8 cellular contexts compared by ENCODE assay signal in genomic region chr10:48523212-48523819, GRCh38.
DNase-seq lines count a peak whose midpoint lies in the region; ATAC-seq and TF ChIP-seq lines count a peak whose summit lies in the region.

No MANE protein-coding gene starts in this region.

- no peaks in the 10 kb centered on the region for H3K36me3 Mint-ChIP-seq in osteocyte (ENCODE audit: unreplicated experiment)

- peaks cover 14% of the 10 kb centered on the region for H3K27me3 ChIP-seq in SJSA1 (replicated peaks)

- H3K36me3 ChIP-seq in SJSA1 = no peaks in the 10 kb centered on the region; the same call in 1 of the 2 replicates

- no peaks in the 10 kb centered on the region for H3K27me3 Mint-ChIP-seq in osteocyte (ENCODE audit: unreplicated experiment)

- peak overlapping the region; percentile 68 for H3K4me3 Mint-ChIP-seq in osteocyte (ENCODE audit: unreplicated experiment)

- TF ChIP-seq CTCF in osteocyte (IDR thresholded peaks at IDR 0.05) = no peak

- peak; percentile 28 for DNase-seq in CD1c-positive myeloid dendritic cell (ENCODE audit: extremely low spot score)
- peak; percentile 36 to 60 for DNase-seq in SJSA1 (ENCODE audit: low read depth in 1 of 2, low spot score in 2 of 2)
- DNase-seq in glomerular visceral epithelial cell (ENCODE audit: extremely low spot score) = peak; percentile 70
- DNase-seq in osteocyte (ENCODE audit: extremely low spot score, unreplicated experiment) = no peak
- no peak for DNase-seq in AML-193 (lab: John Stamatoyannopoulos, UW)
- DNase-seq in cerebellar cortex (ENCODE audit: low spot score) = no peak

- ATAC-seq in HG02970 (IDR thresholded peaks at IDR 0.05; ENCODE audit: low FRiP score, unreplicated experiment) (no peak), GM21447 (IDR thresholded peaks at IDR 0.05; ENCODE audit: unreplicated experiment) (no peak)

- peaks cover 25% of the 10 kb centered on the region for H3K4me1 ChIP-seq in SJSA1 (replicated peaks)

- no peak overlapping the region for H3K27ac Mint-ChIP-seq in osteocyte (ENCODE audit: unreplicated experiment)

- H3K9me3 Mint-ChIP-seq in osteocyte (ENCODE audit: unreplicated experiment) = no peaks in the 10 kb centered on the region

- no peak overlapping the region for H3K27ac ChIP-seq in SJSA1

- H3K4me1 Mint-ChIP-seq in osteocyte (ENCODE audit: unreplicated experiment) = peaks cover 32% of the 10 kb centered on the region

- H3K4me3 ChIP-seq in SJSA1 = peak overlapping the region; percentile 44

- H3K9me3 ChIP-seq in SJSA1 (replicated peaks) = no peaks in the 10 kb centered on the region

Comparison
In these comparisons a context has a peak if more than half of its experiments do, and no peak if none do; other contexts are left out.
1. DNase-seq: peak in CD1c-positive myeloid dendritic cell (single experiment), SJSA1 (2 of 2) and glomerular visceral epithelial cell (single experiment); none in osteocyte (single experiment), AML-193 (0 of 2) and cerebellar cortex (single experiment).